In genomic region chr10:110932505-110933180, GRCh38 we compare ENCODE assay signal across 26 cellular contexts. TPM values are rescaled to one million over a fixed set of nuclear protein-coding genes. Genes with fewer than 3 reads are reported as not detected.
DNase-seq lines count a peak whose midpoint lies in the region; ATAC-seq, FAIRE-seq and TF ChIP-seq lines count a peak whose summit lies in the region.
"Had no signal": no experiment of that assay in that cellular context is flagged by ENCODE, and none has a peak within 500 bp of the region (broad histone marks: within the 10 kb centered on the region; RNA-seq: fewer than 3 reads in every experiment).

No MANE protein-coding gene starts in this region.

- 62% methylated on average over 1 of the region's 1 CpG for WGBS in HepG2 (ENCODE audit: low lambda C conversion rate)
- WGBS in right lobe of liver (ENCODE audit: insufficient coverage, low coverage, low lambda C conversion rate, missing lambda C conversion rate), result 31% methylated on average over 1 of the region's 1 CpG

- BruUV-seq in HepG2 (replicated peaks; lab: Mats Ljungman, UMichigan), result no TSS peak

- intact Hi-C loops in HepG2 (cut with micrococcal nuclease; ENCODE audit: unreplicated experiment), result no loop called here
- intact Hi-C loops in right lobe of liver (cut with DNase I), result no loop called here

- no peak overlapping the region for H3K4me2 ChIP-seq in HepG2 (ENCODE audit: low read depth, low read length)

- H2AFZ ChIP-seq in HepG2 (ENCODE audit: low read length), result no peak overlapping the region

- FAIRE-seq in HepG2 (lab: Jason Lieb, UNC), result no peak

- TF ChIP-seq EP300 in HepG2 (IDR thresholded peaks at IDR 0.05; ENCODE audit: low read depth in 2 of 2, low read length in 2 of 2) (no peak), HepG2 (CRISPR knock-in tag; IDR thresholded peaks at IDR 0.05; ENCODE audit: borderline replicate concordance) (no peak)

- no peak overlapping the region for H3K4me3 ChIP-seq in HepG2 (replicated peaks in 1 of 3; ENCODE audit: insufficient read depth in 1 of 3, low read depth in 2 of 3, low read length in 3 of 3)
- no peak overlapping the region for H3K4me3 ChIP-seq in right lobe of liver
- H3K4me3 ChIP-seq: breast epithelium, colonic mucosa, prostate gland, SK-N-MC had no signal

- no peaks in the 10 kb centered on the region for H3K9me3 ChIP-seq in HepG2 (ENCODE audit: low read length)
- H3K9me3 ChIP-seq in right lobe of liver, result no peaks in the 10 kb centered on the region
- no peaks in the 10 kb centered on the region for H3K9me3 ChIP-seq in T-helper 17 cell (ENCODE audit: control insufficient read depth, low read length, poor library complexity, severe bottlenecking)
- H3K9me3 ChIP-seq: BE2C, breast epithelium, colonic mucosa, prostate gland had no signal

- H3K4me1 ChIP-seq in HepG2 (ENCODE audit: insufficient read depth, low read length) (no peaks in the 10 kb centered on the region), right lobe of liver (no peaks in the 10 kb centered on the region)
- H3K4me1 ChIP-seq: BE2C, breast epithelium, colonic mucosa, prostate gland had no signal

- H3K9me3 Mint-ChIP-seq in activated T-helper 17 cell treated with anti-CD3 and anti-CD28 coated beads, Interleukin-2, amount 50 U/mL, for 72 hours, result no peaks in the 10 kb centered on the region
- H3K9me3 Mint-ChIP-seq: activated CD4-positive, alpha-beta memory T cell treated with anti-CD3 and anti-CD28 coated beads, Interleukin-2, amount 10 ng/mL, durations not matched to agents 7 days and 5 days; activated naive CD4-positive, alpha-beta T cell treated with anti-CD3 and anti-CD28 coated beads, Interleukin-2, amount 50 U/mL, for 24 hours; naive B cell; stimulated activated naive CD8-positive, alpha-beta T cell treated with anti-CD3 and anti-CD28 coated beads, Interleukin-15, Interleukin-2, amounts not matched to agents 100 ng/mL and 50 ng/mL, for 24 hours had no signal

- TF ChIP-seq RAD21 in HepG2 (CRISPR knock-in tag; IDR thresholded peaks at IDR 0.05), result no peak

- H3K4me3 Mint-ChIP-seq in T-helper 17 cell, result peak overlapping the region; percentile 12
- no peak overlapping the region for H3K4me3 Mint-ChIP-seq in activated T-helper 17 cell treated with anti-CD3 and anti-CD28 coated beads, Interleukin-2, amount 50 U/mL, for 72 hours
- H3K4me3 Mint-ChIP-seq: activated CD4-positive, alpha-beta memory T cell treated with anti-CD3 and anti-CD28 coated beads, Interleukin-2, amount 10 ng/mL, durations not matched to agents 7 days and 5 days; activated naive CD4-positive, alpha-beta T cell treated with anti-CD3 and anti-CD28 coated beads, Interleukin-2, amount 50 U/mL, for 24 hours; naive B cell; stimulated activated naive CD8-positive, alpha-beta T cell treated with anti-CD3 and anti-CD28 coated beads, Interleukin-15, Interleukin-2, amounts not matched to agents 100 ng/mL and 50 ng/mL, for 24 hours had no signal

- H3K27ac ChIP-seq in HepG2 (ENCODE audit: extremely low read length, insufficient read depth, low read length), result no peak overlapping the region
- no peak overlapping the region for H3K27ac ChIP-seq in right lobe of liver
- H3K27ac ChIP-seq: colonic mucosa, prostate gland, SK-N-MC had no signal

- in situ Hi-C loops in HepG2 (cut with HindIII; ENCODE audit: extremely low pct_ligation_motif_present, low pct_unique_long_range_greater_than_20kb), result no loop called here

- TF ChIP-seq CTCF in HepG2 (CRISPR knock-in tag; IDR thresholded peaks at IDR 0.05) (no peak), right lobe of liver (IDR thresholded peaks at IDR 0.05) (no peak)

- 0 out of 2 replicates have a peak overlapping the region, but pooled peaks have one; percentile 7 for H3K9ac ChIP-seq in HepG2 (ENCODE audit: insufficient read depth, low read depth, low read length)

- H3K27me3 Mint-ChIP-seq in T-helper 17 cell, result no peaks in the 10 kb centered on the region
- no peaks in the 10 kb centered on the region for H3K27me3 Mint-ChIP-seq in activated T-helper 17 cell treated with anti-CD3 and anti-CD28 coated beads, Interleukin-2, amount 50 U/mL, for 72 hours
- H3K27me3 Mint-ChIP-seq: activated CD4-positive, alpha-beta memory T cell treated with anti-CD3 and anti-CD28 coated beads, Interleukin-2, amount 10 ng/mL, durations not matched to agents 7 days and 5 days; activated naive CD4-positive, alpha-beta T cell treated with anti-CD3 and anti-CD28 coated beads, Interleukin-2, amount 50 U/mL, for 24 hours; naive B cell; stimulated activated naive CD8-positive, alpha-beta T cell treated with anti-CD3 and anti-CD28 coated beads, Interleukin-15, Interleukin-2, amounts not matched to agents 100 ng/mL and 50 ng/mL, for 24 hours had no signal

- peaks cover 90% of the 10 kb centered on the region for H3K79me2 ChIP-seq in HepG2 (ENCODE audit: insufficient read depth, low read length)

- no peak for ATAC-seq in HepG2
- no peak for ATAC-seq in right lobe of liver
- ATAC-seq in T-helper 17 cell, result no peak
- no peak for ATAC-seq in activated T-helper 17 cell treated with anti-CD3 and anti-CD28 coated beads, Interleukin-2, amount 50 U/mL, for 72 hours (replicated peaks)

- peaks cover 4% of the 10 kb centered on the region for H3K36me3 Mint-ChIP-seq in T-helper 17 cell (ENCODE audit: low read depth)
- H3K36me3 Mint-ChIP-seq in activated T-helper 17 cell treated with anti-CD3 and anti-CD28 coated beads, Interleukin-2, amount 50 U/mL, for 72 hours (ENCODE audit: low read depth), result peaks cover 15% of the 10 kb centered on the region

- H3K27ac Mint-ChIP-seq in T-helper 17 cell, result no peak overlapping the region
- no peak overlapping the region for H3K27ac Mint-ChIP-seq in activated T-helper 17 cell treated with anti-CD3 and anti-CD28 coated beads, Interleukin-2, amount 50 U/mL, for 72 hours
- H3K27ac Mint-ChIP-seq: activated CD4-positive, alpha-beta memory T cell treated with anti-CD3 and anti-CD28 coated beads, Interleukin-2, amount 10 ng/mL, durations not matched to agents 7 days and 5 days; activated naive CD4-positive, alpha-beta T cell treated with anti-CD3 and anti-CD28 coated beads, Interleukin-2, amount 50 U/mL, for 24 hours; stimulated activated naive CD8-positive, alpha-beta T cell treated with anti-CD3 and anti-CD28 coated beads, Interleukin-15, Interleukin-2, amounts not matched to agents 100 ng/mL and 50 ng/mL, for 24 hours had no signal

- no peaks in the 10 kb centered on the region; a peak in 2 of 5 replicates for H3K36me3 ChIP-seq in HepG2 (replicated peaks in 1 of 2; ENCODE audit: control insufficient read depth in 1 of 2, insufficient read depth in 2 of 2, low read length in 2 of 2)
- no peaks in the 10 kb centered on the region for H3K36me3 ChIP-seq in right lobe of liver
- H3K36me3 ChIP-seq: BE2C, breast epithelium, colonic mucosa, prostate gland had no signal

- H4K20me1 ChIP-seq in HepG2 (ENCODE audit: insufficient read depth, low read length), result peaks cover 16% of the 10 kb centered on the region; the same call in 1 of the 2 replicates

- H3K4me1 Mint-ChIP-seq in T-helper 17 cell, result peaks cover 16% of the 10 kb centered on the region
- no peaks in the 10 kb centered on the region for H3K4me1 Mint-ChIP-seq in activated T-helper 17 cell treated with anti-CD3 and anti-CD28 coated beads, Interleukin-2, amount 50 U/mL, for 72 hours
- H3K4me1 Mint-ChIP-seq: activated CD4-positive, alpha-beta memory T cell treated with anti-CD3 and anti-CD28 coated beads, Interleukin-2, amount 10 ng/mL, durations not matched to agents 7 days and 5 days had no signal

- H3K27me3 ChIP-seq in HepG2 (ENCODE audit: control insufficient read depth in 1 of 2, insufficient read depth in 2 of 2, low read length in 2 of 2), result no peaks in the 10 kb centered on the region
- no peaks in the 10 kb centered on the region for H3K27me3 ChIP-seq in right lobe of liver
- H3K27me3 ChIP-seq: BE2C, breast epithelium, colonic mucosa had no signal

- no peak for TF ChIP-seq POLR2A in HepG2 (IDR thresholded peaks at IDR 0.05; ENCODE audit: insufficient read depth in 1 of 2, low read depth in 2 of 2, low read length in 2 of 2)
- no peak for TF ChIP-seq POLR2A in right lobe of liver (IDR thresholded peaks at IDR 0.05)

- no peak for DNase-seq in HepG2 (ENCODE audit: low spot score)
- no peak for DNase-seq in right lobe of liver
- DNase-seq in T-helper 17 cell, result no peak
- peak; percentile 8 for DNase-seq in kidney tubule cell (ENCODE audit: low spot score)
- no peak for DNase-seq in AG08396 (ENCODE audit: low spot score)
- no peak for DNase-seq in HPDE6-E6E7 (ENCODE audit: extremely low spot score)
- no peak for DNase-seq in OCI-M1 (lab: John Stamatoyannopoulos, UW)
- DNase-seq: activated CD4-positive, alpha-beta memory T cell treated with anti-CD3 and anti-CD28 coated beads, Interleukin-2, amount 10 ng/mL, durations not matched to agents 7 days and 5 days; activated CD4-positive, alpha-beta T cell treated with anti-CD3 and anti-CD28 coated beads for 1 hour; activated CD8-positive, alpha-beta memory T cell treated with anti-CD3 and anti-CD28 coated beads, Interleukin-2, amount 50 U/mL, for 48 hours; BE2C; colonic mucosa; effector CD8-positive, alpha-beta T cell; foreskin melanocyte; GDM1; naive B cell; NCI-H1105; NCI-H187 treated with DMSO at 0.1 percent for 48 hours; NCI-H69; RPMI8226 had no signal

- CTCF ChIA-PET in HepG2 (lab: Yijun Ruan, JAX; ENCODE audit: low intra/inter-chr PET ratio, low total read pairs), result no interaction called here

- POLR2A ChIA-PET in HepG2 (lab: Yijun Ruan, JAX), result interaction anchor here (1.7 kb wide), 1 partner anchor 14 kb away, joined by 7 read pairs; the partner anchor contains the start of genes BBIP1 and SHOC2

RNA-seq across cellular contexts. Expression of gene SHOC2, which starts 13.2 kb away (rescaled TPM):
- 25.5 and 44.4 TPM in 2 replicates for total RNA-seq in HepG2 (2016; rRNA removed; fragmentation: Illumina TruSeq; extraction: Trizol)
- 33.4 and 34.4 TPM in 2 replicates for total RNA-seq in HepG2 (2016; cell fraction: cytosol; rRNA removed; fragmentation: Illumina TruSeq; extraction: Trizol; ENCODE audit: low read depth)
- total RNA-seq in HepG2 (2016; cell fraction: insoluble cytoplasmic fraction; rRNA removed; fragmentation: Illumina TruSeq; extraction: Trizol), result 24.6 and 39.6 TPM in 2 replicates
- 39.5 and 52.4 TPM in 2 replicates for total RNA-seq in HepG2 (2016; cell fraction: membrane; rRNA removed; fragmentation: Illumina TruSeq; extraction: Trizol)
- total RNA-seq in HepG2 (2016; cell fraction: nucleus; rRNA removed; fragmentation: Illumina TruSeq; extraction: Trizol), result 23.1 and 27.2 TPM in 2 replicates
- polyA plus RNA-seq in HepG2 (2011; rRNA removed), result 8.0 and 8.6 TPM in 2 replicates
- 3.7 and 6.8 TPM in 2 replicates for polyA plus RNA-seq in HepG2 (2011; cell fraction: cytosol; rRNA removed)
- polyA plus RNA-seq in HepG2 (2011; cell fraction: nucleus; rRNA removed), result 2.9 and 3.6 TPM in 2 replicates
- 11.5 and 12.7 TPM in 2 replicates for polyA plus RNA-seq in HepG2 (2012)
- 2.5 and 2.6 TPM in 2 replicates for polyA plus RNA-seq in HepG2 (2016; cell fraction: cytosol; fragmentation: Illumina TruSeq; extraction: Trizol; ENCODE audit: low read depth)
- 27.0 and 31.6 TPM in 2 replicates for polyA plus RNA-seq in HepG2 (2016; cell fraction: insoluble cytoplasmic fraction; fragmentation: Illumina TruSeq; extraction: Trizol; ENCODE audit: low read depth)
- 10.5 and 11.0 TPM in 2 replicates for polyA plus RNA-seq in HepG2 (2016; cell fraction: membrane; fragmentation: Illumina TruSeq; extraction: Trizol; ENCODE audit: low read depth)
- polyA plus RNA-seq in HepG2 (2016; cell fraction: nucleus; fragmentation: Illumina TruSeq; extraction: Trizol; ENCODE audit: insufficient read depth, low read depth), result 13.1 and 13.4 TPM in 2 replicates
- polyA minus RNA-seq in HepG2 (2011; rRNA and poly(A)+ RNA removed; ENCODE audit: low replicate concordance), result 8.5 and 16.0 TPM in 2 replicates
- polyA minus RNA-seq in HepG2 (2011; cell fraction: cytosol; rRNA and poly(A)+ RNA removed), result 17.3 and 24.5 TPM in 2 replicates
- 56.1 and 58.2 TPM in 2 replicates for polyA minus RNA-seq in HepG2 (2011; cell fraction: nucleus; rRNA and poly(A)+ RNA removed)
- 10 to 100 TPM; 16.0 to 28.6 (median 22.2) TPM for total RNA-seq in right lobe of liver
- total RNA-seq in T-helper 17 cell, result 10 to 100 TPM; 68.0 to 71.1 TPM
- total RNA-seq in activated T-helper 17 cell treated with anti-CD3 and anti-CD28 coated beads, Interleukin-2, amount 50 U/mL, for 72 hours, result 10 to 100 TPM; 38.3 to 39.6 TPM

RNA-seq across cellular contexts. Expression of gene BBIP1, which starts 13.7 kb away (rescaled TPM):
- total RNA-seq in HepG2 (2016; rRNA removed; fragmentation: Illumina TruSeq; extraction: Trizol) (24.1 and 28.9 TPM in 2 replicates), right lobe of liver (10 to 100 TPM in 5 of 6 experiments, 1 to 10 TPM in 1; 9.4 to 15.7 (median 11.5) TPM), T-helper 17 cell (10 to 100 TPM; 30.8 to 36.4 TPM)
- 17.3 and 20.0 TPM in 2 replicates for total RNA-seq in HepG2 (2016; cell fraction: cytosol; rRNA removed; fragmentation: Illumina TruSeq; extraction: Trizol; ENCODE audit: low read depth)
- 19.7 and 29.5 TPM in 2 replicates for total RNA-seq in HepG2 (2016; cell fraction: insoluble cytoplasmic fraction; rRNA removed; fragmentation: Illumina TruSeq; extraction: Trizol)
- 32.7 and 33.9 TPM in 2 replicates for total RNA-seq in HepG2 (2016; cell fraction: membrane; rRNA removed; fragmentation: Illumina TruSeq; extraction: Trizol)
- 16.5 and 17.2 TPM in 2 replicates for total RNA-seq in HepG2 (2016; cell fraction: nucleus; rRNA removed; fragmentation: Illumina TruSeq; extraction: Trizol)
- 12.2 and 18.3 TPM in 2 replicates for polyA plus RNA-seq in HepG2 (2011; rRNA removed)
- 5.5 and 7.5 TPM in 2 replicates for polyA plus RNA-seq in HepG2 (2011; cell fraction: cytosol; rRNA removed)
- 12.1 and 13.9 TPM in 2 replicates for polyA plus RNA-seq in HepG2 (2011; cell fraction: nucleus; rRNA removed)
- 19.6 and 27.5 TPM in 2 replicates for polyA plus RNA-seq in HepG2 (2012)
- 21.3 and 22.3 TPM in 2 replicates for polyA plus RNA-seq in HepG2 (2016; cell fraction: cytosol; fragmentation: Illumina TruSeq; extraction: Trizol; ENCODE audit: low read depth)
- 30.5 and 34.8 TPM in 2 replicates for polyA plus RNA-seq in HepG2 (2016; cell fraction: insoluble cytoplasmic fraction; fragmentation: Illumina TruSeq; extraction: Trizol; ENCODE audit: low read depth)
- polyA plus RNA-seq in HepG2 (2016; cell fraction: membrane; fragmentation: Illumina TruSeq; extraction: Trizol; ENCODE audit: low read depth), result 27.9 and 29.7 TPM in 2 replicates
- polyA plus RNA-seq in HepG2 (2016; cell fraction: nucleus; fragmentation: Illumina TruSeq; extraction: Trizol; ENCODE audit: insufficient read depth, low read depth), result 21.6 and 32.5 TPM in 2 replicates
- polyA minus RNA-seq in HepG2 (2011; rRNA and poly(A)+ RNA removed; ENCODE audit: low replicate concordance), result 3.9 and 7.4 TPM in 2 replicates
- polyA minus RNA-seq in HepG2 (2011; cell fraction: cytosol; rRNA and poly(A)+ RNA removed), result 6.7 and 7.0 TPM in 2 replicates
- 30.1 and 40.0 TPM in 2 replicates for polyA minus RNA-seq in HepG2 (2011; cell fraction: nucleus; rRNA and poly(A)+ RNA removed)
- 10 to 100 TPM; 24.1 to 40.0 TPM for total RNA-seq in activated T-helper 17 cell treated with anti-CD3 and anti-CD28 coated beads, Interleukin-2, amount 50 U/mL, for 72 hours
